In genomic region chr6:127514396-127515227, GRCh38 we compare ENCODE assay signal across 8 cellular contexts. TPM values are rescaled to one million over a fixed set of nuclear protein-coding genes. Genes with fewer than 3 reads are reported as not detected.
DNase-seq lines count a peak whose midpoint lies in the region; ATAC-seq lines count a peak whose summit lies in the region.

No MANE protein-coding gene starts in this region.

- H3K4me1 ChIP-seq in HAP-1 (peaks cover 9% of the 10 kb centered on the region), ectodermal cell (ENCODE audit: control insufficient read depth, insufficient read depth, low read length) (peaks cover 9% of the 10 kb centered on the region), mesodermal cell (ENCODE audit: control insufficient read depth, insufficient read depth, low read length, poor library complexity, severe bottlenecking) (peaks cover 9% of the 10 kb centered on the region)

- no peaks in the 10 kb centered on the region for H3K9me3 ChIP-seq in HAP-1
- H3K9me3 ChIP-seq in ectodermal cell (ENCODE audit: control insufficient read depth, low read length) = no peaks in the 10 kb centered on the region
- no peaks in the 10 kb centered on the region for H3K9me3 ChIP-seq in mesodermal cell (ENCODE audit: control insufficient read depth, low read length)

- in situ Hi-C loops in HAP-1 (cut with MboI; ENCODE audit: low sequenced_read_pairs) = no loop called here

- H3K4me3 ChIP-seq in HAP-1 (peak overlapping the region; percentile 65), ectodermal cell (ENCODE audit: insufficient read depth, low read depth, low read length) (peak overlapping the region; percentile 62), mesodermal cell (ENCODE audit: extremely low read depth, insufficient read depth, low read length, poor library complexity, severe bottlenecking) (peak overlapping the region; percentile 51)

- DNase-seq in HAP-1 (ENCODE audit: low spot score in 2 of 2) = peak; percentile 34 to 67
- DNase-seq in activated CD4-positive, alpha-beta T cell treated with anti-CD3 and anti-CD28 coated beads for 48 hours = peak; percentile 66
- peak in 5 of 6 experiments; percentile 3 to 44 (median 31) for DNase-seq in stimulated activated naive CD4-positive, alpha-beta T cell (lab: John Stamatoyannopoulos, UW)
- no peak for DNase-seq in NCI-H2029 treated with DMSO at 0.1 percent for 48 hours (lab: John Stamatoyannopoulos, UW)
- DNase-seq in NCI-H446 treated with DMSO at 0.1 percent for 48 hours (lab: John Stamatoyannopoulos, UW) = no peak

- WGBS in ectodermal cell, 2 experiments = 6% methylated on average over 40 of the region's 40 CpGs
- WGBS in mesodermal cell (ENCODE audit: insufficient coverage in 2 of 2), 2 experiments = 10 to 11% methylated on average over 35 to 37 of the region's 40 CpGs

- H3K27ac ChIP-seq in ectodermal cell (ENCODE audit: insufficient read depth, low read depth, low read length, poor library complexity, severe bottlenecking) = no peak overlapping the region
- H3K27ac ChIP-seq in mesodermal cell (ENCODE audit: low read depth, low read length, severe bottlenecking) = no peak overlapping the region

- no peaks in the 10 kb centered on the region for H3K27me3 ChIP-seq in HAP-1 (ENCODE audit: low read depth)
- H3K27me3 ChIP-seq in ectodermal cell (ENCODE audit: control insufficient read depth, insufficient read depth, low read length, poor library complexity, severe bottlenecking) = peaks cover 8% of the 10 kb centered on the region

- ATAC-seq in HG02678 (IDR thresholded peaks at IDR 0.05; ENCODE audit: unreplicated experiment) = no peak

- peaks cover 18% of the 10 kb centered on the region for H3K36me3 ChIP-seq in HAP-1 (replicated peaks)
- H3K36me3 ChIP-seq in ectodermal cell (ENCODE audit: control insufficient read depth, insufficient read depth, low read length) = peaks cover 16% of the 10 kb centered on the region
- peaks cover 43% of the 10 kb centered on the region for H3K36me3 ChIP-seq in mesodermal cell (ENCODE audit: control insufficient read depth, insufficient read depth, low read length)

RNA-seq across cellular contexts. Expression of gene KIAA0408, which starts 55.4 kb away (rescaled TPM):
- polyA plus RNA-seq in ectodermal cell (2013, experiment 1 of 4) = 11.9 TPM
- polyA plus RNA-seq in ectodermal cell (2013, experiment 2 of 4) = 17.2 TPM
- polyA plus RNA-seq in ectodermal cell (2013, experiment 3 of 4) = 7.6 TPM
- polyA plus RNA-seq in ectodermal cell (2013, experiment 4 of 4) = 14.1 TPM
- polyA plus RNA-seq in mesodermal cell (2013, experiment 1 of 2) = 5.0 TPM
- 5.0 TPM for polyA plus RNA-seq in mesodermal cell (2013, experiment 2 of 2)

Comparison
In these comparisons a context has a peak if more than half of its experiments do, and no peak if none do; other contexts are left out.
1. DNase-seq: peak in HAP-1 (2 of 2), activated CD4-positive, alpha-beta T cell treated with anti-CD3 and anti-CD28 coated beads for 48 hours (single experiment) and stimulated activated naive CD4-positive, alpha-beta T cell (5 of 6); none in NCI-H2029 treated with DMSO at 0.1 percent for 48 hours (single experiment) and NCI-H446 treated with DMSO at 0.1 percent for 48 hours (single experiment).
2. Peak in every context shown above with its lines, with median percentiles within 50 percentile points of each other: H3K4me3 ChIP-seq.